In genomic region chr11:66616379-66617147, GRCh38 we compare ENCODE assay signal across 1 cellular context.
TF ChIP-seq lines count a peak whose summit lies in the region.

Gene RBM14 (plus strand): TSS chr11:66616630. CDS start chr11:66616721, 91 bp downstream.

TF ChIP-seq in H1, 55 proteins besides CTCF, POLR2A, EP300 and RAD21 (continued from another document):
- TF ChIP-seq RFX5 (IDR thresholded peaks at IDR 0.05; ENCODE audit: borderline replicate concordance, low read depth, low read length): no peak
- TF ChIP-seq ATF2 (IDR thresholded peaks at IDR 0.05; ENCODE audit: low read length): peak; percentile 74
- TF ChIP-seq CHD1 (IDR thresholded peaks at IDR 0.05; ENCODE audit: low read depth, low read length): no peak
- peak; percentile 75; the same call in 1 of the 2 replicates for TF ChIP-seq RBBP5 (IDR thresholded peaks at IDR 0.05; ENCODE audit: borderline replicate concordance, low read depth, low read length)
- TF ChIP-seq PHF8 (conservative IDR thresholded peaks at IDR 0.05; ENCODE audit: low read depth, low read length): peak; percentile 97
- TF ChIP-seq CBX8 (IDR thresholded peaks at IDR 0.05; ENCODE audit: borderline replicate concordance, low read depth, low read length): no peak
- no peak for TF ChIP-seq KDM1A (IDR thresholded peaks at IDR 0.05; ENCODE audit: borderline replicate concordance, low read length)
- no peak for TF ChIP-seq SIX5 (IDR thresholded peaks at IDR 0.05; ENCODE audit: low read depth, low read length)
- peak; percentile 98 for TF ChIP-seq TAF1 (IDR thresholded peaks at IDR 0.05; ENCODE audit: low read depth, low read length)
- no peak for TF ChIP-seq EZH2 (IDR thresholded peaks at IDR 0.05; ENCODE audit: low read depth, low read length, severe bottlenecking)
- peak; percentile 96 for TF ChIP-seq SP1 (IDR thresholded peaks at IDR 0.05; ENCODE audit: low read depth, low read length)
- no peak; the same call in 1 of the 2 replicates for TF ChIP-seq USF2 (IDR thresholded peaks at IDR 0.05; ENCODE audit: low read length)
- no peak for TF ChIP-seq BCL11A (IDR thresholded peaks at IDR 0.05; ENCODE audit: low read depth in 2 of 2, low read length in 2 of 2)
- TF ChIP-seq HDAC2 (IDR thresholded peaks at IDR 0.05; ENCODE audit: borderline replicate concordance in 1 of 2, low read depth in 2 of 2, low read length in 2 of 2): peak in 1 of 2 experiments; percentile 21; a peak in 1 of 4 replicates
- no peak for TF ChIP-seq RXRA (IDR thresholded peaks at IDR 0.05; ENCODE audit: insufficient read depth, low read depth, low read length)
- no peak for TF ChIP-seq SIRT6 (IDR thresholded peaks at IDR 0.05; ENCODE audit: low read length)
- no peak for TF ChIP-seq BRCA1 (IDR thresholded peaks at IDR 0.05; ENCODE audit: low read depth, low read length)
- peak; percentile 16; the same call in 1 of the 2 replicates for TF ChIP-seq BACH1 (IDR thresholded peaks at IDR 0.05; ENCODE audit: low read length)
- no peak for TF ChIP-seq FOSL1 (IDR thresholded peaks at IDR 0.05; ENCODE audit: insufficient read depth, low read depth, low read length)
- no peak for TF ChIP-seq CTBP2 (IDR thresholded peaks at IDR 0.05; ENCODE audit: borderline replicate concordance, insufficient read depth, insufficient read length, low read length)
- TF ChIP-seq HDAC6 (IDR thresholded peaks at IDR 0.05; ENCODE audit: low read depth, low read length): no peak
- TF ChIP-seq TAF7 (optimal IDR thresholded peaks at IDR 0.05; ENCODE audit: borderline replicate concordance, low read depth, low read length): peak; percentile 96
- TF ChIP-seq NRF1 (IDR thresholded peaks at IDR 0.05; ENCODE audit: low read depth, low read length): peak; percentile 48
- TF ChIP-seq TBP (IDR thresholded peaks at IDR 0.05; ENCODE audit: low read depth, low read length): peak; percentile 93
- no peak for TF ChIP-seq GABPA (IDR thresholded peaks at IDR 0.05; ENCODE audit: borderline replicate concordance, insufficient read depth, low read length)
- no peak for TF ChIP-seq TEAD4 (IDR thresholded peaks at IDR 0.05; ENCODE audit: low read depth, low read length)
- TF ChIP-seq MAFK (IDR thresholded peaks at IDR 0.05; ENCODE audit: low read depth, low read length): 0 out of 2 replicates have a peak, but pooled peaks have one; percentile 11
- no peak for TF ChIP-seq JUND (IDR thresholded peaks at IDR 0.05; ENCODE audit: low read length)
- no peak for TF ChIP-seq JUN (IDR thresholded peaks at IDR 0.05; ENCODE audit: low read depth, low read length)
- TF ChIP-seq ZNF274 (IDR thresholded peaks at IDR 0.05; ENCODE audit: borderline replicate concordance, extremely low read depth, low read length): no peak
- TF ChIP-seq CREB1 (IDR thresholded peaks at IDR 0.05): peak; percentile 89
- peak; percentile 47 for TF ChIP-seq SP2 (IDR thresholded peaks at IDR 0.05; ENCODE audit: low read length)
- peak; percentile 39; the same call in 1 of the 2 replicates for TF ChIP-seq KDM5A (IDR thresholded peaks at IDR 0.05; ENCODE audit: low read length)
- peak; percentile 44 for TF ChIP-seq NANOG (IDR thresholded peaks at IDR 0.05; ENCODE audit: insufficient read depth, low read depth, low read length, poor library complexity, severe bottlenecking)
- peak; percentile 43 for TF ChIP-seq KDM4A (IDR thresholded peaks at IDR 0.05; ENCODE audit: low read depth, low read length, severe bottlenecking)
- TF ChIP-seq SP4 (IDR thresholded peaks at IDR 0.05; ENCODE audit: low read length): peak; percentile 86; the same call in 1 of the 2 replicates
- 0 out of 2 replicates have a peak, but pooled peaks have one; percentile 16 for TF ChIP-seq YY1 (IDR thresholded peaks at IDR 0.05; ENCODE audit: low read depth, low read length)
- TF ChIP-seq CEBPB (IDR thresholded peaks at IDR 0.05; ENCODE audit: low read depth, low read length): no peak
- no peak for TF ChIP-seq CBX5 (IDR thresholded peaks at IDR 0.05; ENCODE audit: low read depth, low read length)
- TF ChIP-seq E2F6 (IDR thresholded peaks at IDR 0.05): peak; percentile 80
- TF ChIP-seq CHD2 (IDR thresholded peaks at IDR 0.05; ENCODE audit: low read length): peak; percentile 81
- TF ChIP-seq TCF12 (IDR thresholded peaks at IDR 0.05; ENCODE audit: low read depth, low read length): no peak
- TF ChIP-seq GTF2F1 (IDR thresholded peaks at IDR 0.05; ENCODE audit: borderline replicate concordance, low read depth, low read length): 0 out of 2 replicates have a peak, but pooled peaks have one; percentile 60
- peak; percentile 74 to 90; a peak in 3 of 4 replicates for TF ChIP-seq SIN3A (conservative IDR thresholded peaks at IDR 0.05 in 1 of 2, IDR thresholded peaks at IDR 0.05 in 1 of 2; ENCODE audit: low read depth in 1 of 2, low read length in 2 of 2)
- TF ChIP-seq SAP30 (IDR thresholded peaks at IDR 0.05; ENCODE audit: insufficient read depth, insufficient replicate concordance, low read length): no peak
- no peak for TF ChIP-seq CHD7 (IDR thresholded peaks at IDR 0.05; ENCODE audit: insufficient replicate concordance, low read length)
- TF ChIP-seq RNF2 (IDR thresholded peaks at IDR 0.05; ENCODE audit: borderline replicate concordance, low read depth, low read length, missing control alignments, poor library complexity, severe bottlenecking): no peak
- TF ChIP-seq SUZ12 (IDR thresholded peaks at IDR 0.05; ENCODE audit: low read length): no peak
- TF ChIP-seq POLR2AphosphoS5 (IDR thresholded peaks at IDR 0.05; ENCODE audit: low read depth, low read length): peak; percentile 90
- TF ChIP-seq ATF3 (IDR thresholded peaks at IDR 0.05; ENCODE audit: insufficient read depth, low read depth, low read length): no peak
TF ChIP-seq in H1: peak in this region for 25.
